Comparison of ENCODE assay signal across 1 cellular context in genomic region chr18:58400337-58400885, GRCh38.
TF ChIP-seq lines count a peak whose summit lies in the region.

No MANE protein-coding gene starts in this region.

TF ChIP-seq in HepG2, 621 proteins besides CTCF, POLR2A, EP300 and RAD21 (continued from another document):
- TF ChIP-seq ZNF547 (CRISPR knock-in tag; IDR thresholded peaks at IDR 0.05) (no peak), PAF1 (CRISPR knock-in tag; IDR thresholded peaks at IDR 0.05) (0 out of 2 replicates have a peak, but pooled peaks have one; percentile 86), HDAC1 (CRISPR knock-in tag; IDR thresholded peaks at IDR 0.05) (no peak), PHF20 (CRISPR knock-in tag; IDR thresholded peaks at IDR 0.05) (no peak), CEBPG (CRISPR knock-in tag; IDR thresholded peaks at IDR 0.05) (no peak), ZMAT5 (CRISPR knock-in tag; IDR thresholded peaks at IDR 0.05; ENCODE audit: borderline replicate concordance, low read depth) (no peak), SNAPC5 (CRISPR knock-in tag; IDR thresholded peaks at IDR 0.05; ENCODE audit: borderline replicate concordance) (no peak), ZBTB34 (CRISPR knock-in tag; IDR thresholded peaks at IDR 0.05) (no peak), YEATS4 (CRISPR knock-in tag; IDR thresholded peaks at IDR 0.05; ENCODE audit: borderline replicate concordance) (no peak), PRMT3 (CRISPR knock-in tag; IDR thresholded peaks at IDR 0.05; ENCODE audit: borderline replicate concordance, low read depth) (no peak), DR1 (CRISPR knock-in tag; IDR thresholded peaks at IDR 0.05) (no peak), PHF21A (CRISPR knock-in tag; IDR thresholded peaks at IDR 0.05) (no peak), ZNF891 (CRISPR knock-in tag; IDR thresholded peaks at IDR 0.05) (no peak), ZFP36L1 (CRISPR knock-in tag; IDR thresholded peaks at IDR 0.05) (no peak), ZNF615 (CRISPR knock-in tag; IDR thresholded peaks at IDR 0.05; ENCODE audit: borderline replicate concordance) (no peak), KIAA2018 (CRISPR knock-in tag; IDR thresholded peaks at IDR 0.05; ENCODE audit: borderline replicate concordance) (no peak), EHMT2 (IDR thresholded peaks at IDR 0.05; ENCODE audit: borderline replicate concordance, low read depth, low read length) (no peak), MAF1 (CRISPR knock-in tag; IDR thresholded peaks at IDR 0.05; ENCODE audit: borderline replicate concordance) (no peak), ZNF567 (CRISPR knock-in tag; IDR thresholded peaks at IDR 0.05; ENCODE audit: borderline replicate concordance) (no peak), ZNF780A (CRISPR knock-in tag; IDR thresholded peaks at IDR 0.05) (no peak), ZNF770 (CRISPR knock-in tag; IDR thresholded peaks at IDR 0.05) (no peak), ZNF788 (CRISPR knock-in tag; IDR thresholded peaks at IDR 0.05; ENCODE audit: borderline replicate concordance) (no peak), BHLHE40 (IDR thresholded peaks at IDR 0.05; ENCODE audit: low read length) (no peak), PAX8 (CRISPR knock-in tag; IDR thresholded peaks at IDR 0.05; ENCODE audit: borderline replicate concordance) (no peak), NR1H2 (CRISPR knock-in tag; IDR thresholded peaks at IDR 0.05; ENCODE audit: borderline replicate concordance, low read depth) (no peak), SKI (IDR thresholded peaks at IDR 0.05; ENCODE audit: partially characterized antibody) (no peak), NCOR1 (IDR thresholded peaks at IDR 0.05; ENCODE audit: borderline replicate concordance, low read length) (no peak)
